ENCODE assay signal across 1 cellular context in the genomic region with DNA sequence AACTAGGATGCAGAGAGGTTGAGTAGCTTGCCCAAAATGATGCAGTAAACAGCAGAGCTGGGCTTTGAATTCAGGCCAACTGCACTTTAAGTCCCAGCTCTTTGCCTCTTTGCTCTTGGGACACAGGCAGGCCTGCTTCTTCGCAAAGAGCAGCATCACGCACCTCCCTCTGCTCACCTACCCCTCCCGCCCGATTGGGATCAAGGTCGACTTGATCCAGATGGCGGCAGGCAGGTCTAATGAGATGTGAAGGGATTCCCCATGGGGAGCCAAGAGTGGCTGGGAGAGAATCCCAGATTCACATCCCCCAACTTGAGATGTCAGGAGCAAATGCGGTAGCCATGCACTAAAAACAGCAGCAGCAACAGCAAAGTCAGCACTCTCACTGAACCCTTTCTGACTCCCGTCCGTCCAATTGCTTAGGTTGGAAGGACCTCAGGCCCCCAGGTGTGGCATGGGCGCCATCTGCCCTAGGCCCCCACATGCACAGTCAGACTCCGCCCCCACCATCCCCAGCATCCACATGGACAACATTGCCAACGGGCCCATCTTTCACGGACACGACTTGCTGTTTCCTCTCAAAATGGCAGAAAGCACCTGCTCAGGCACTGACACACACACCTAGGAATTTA.
TF ChIP-seq lines count a peak whose summit lies in the region.

No MANE protein-coding gene starts in this region.

TF ChIP-seq in HepG2, 621 proteins besides CTCF, POLR2A, EP300 and RAD21 (continued from another document and continues in another):
- TF ChIP-seq, protein P1, sequence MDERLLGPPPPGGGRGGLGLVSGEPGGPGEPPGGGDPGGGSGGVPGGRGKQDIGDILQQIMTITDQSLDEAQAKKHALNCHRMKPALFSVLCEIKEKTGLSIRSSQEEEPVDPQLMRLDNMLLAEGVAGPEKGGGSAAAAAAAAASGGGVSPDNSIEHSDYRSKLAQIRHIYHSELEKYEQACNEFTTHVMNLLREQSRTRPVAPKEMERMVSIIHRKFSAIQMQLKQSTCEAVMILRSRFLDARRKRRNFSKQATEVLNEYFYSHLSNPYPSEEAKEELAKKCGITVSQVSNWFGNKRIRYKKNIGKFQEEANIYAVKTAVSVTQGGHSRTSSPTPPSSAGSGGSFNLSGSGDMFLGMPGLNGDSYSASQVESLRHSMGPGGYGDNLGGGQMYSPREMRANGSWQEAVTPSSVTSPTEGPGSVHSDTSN (CRISPR knock-in tag; IDR thresholded peaks at IDR 0.05), result no peak
- TF ChIP-seq ARNT (IDR thresholded peaks at IDR 0.05) (no peak), ZNF589 (CRISPR knock-in tag; conservative IDR thresholded peaks at IDR 0.05) (no peak; the same call in 1 of the 2 replicates), SMARCE1 (IDR thresholded peaks at IDR 0.05; ENCODE audit: borderline replicate concordance) (no peak), ZNF292 (CRISPR knock-in tag; IDR thresholded peaks at IDR 0.05; ENCODE audit: borderline replicate concordance, low read depth) (peak; percentile 52; the same call in 1 of the 2 replicates), HOXA3 (CRISPR knock-in tag; IDR thresholded peaks at IDR 0.05) (0 out of 2 replicates have a peak, but pooled peaks have one; percentile 14), ZNF251 (CRISPR knock-in tag; IDR thresholded peaks at IDR 0.05) (no peak), PLRG1 (conservative IDR thresholded peaks at IDR 0.05) (no peak), FOXO1 (CRISPR knock-in tag; IDR thresholded peaks at IDR 0.05) (no peak), ELF1 (CRISPR knock-in tag; IDR thresholded peaks at IDR 0.05) (no peak), MEIS2 (CRISPR knock-in tag; IDR thresholded peaks at IDR 0.05) (no peak), CREB1 (IDR thresholded peaks at IDR 0.05) (no peak), CREB1 (CRISPR knock-in tag; IDR thresholded peaks at IDR 0.05) (no peak), ZNF547 (CRISPR knock-in tag; IDR thresholded peaks at IDR 0.05) (no peak), PAWR (CRISPR knock-in tag; IDR thresholded peaks at IDR 0.05; ENCODE audit: borderline replicate concordance) (no peak), MEF2D (CRISPR knock-in tag; IDR thresholded peaks at IDR 0.05) (no peak), HNF4A (CRISPR knock-in tag; IDR thresholded peaks at IDR 0.05) (peak; percentile 51), NFRKB (IDR thresholded peaks at IDR 0.05) (no peak)
- TF ChIP-seq, protein P2, sequence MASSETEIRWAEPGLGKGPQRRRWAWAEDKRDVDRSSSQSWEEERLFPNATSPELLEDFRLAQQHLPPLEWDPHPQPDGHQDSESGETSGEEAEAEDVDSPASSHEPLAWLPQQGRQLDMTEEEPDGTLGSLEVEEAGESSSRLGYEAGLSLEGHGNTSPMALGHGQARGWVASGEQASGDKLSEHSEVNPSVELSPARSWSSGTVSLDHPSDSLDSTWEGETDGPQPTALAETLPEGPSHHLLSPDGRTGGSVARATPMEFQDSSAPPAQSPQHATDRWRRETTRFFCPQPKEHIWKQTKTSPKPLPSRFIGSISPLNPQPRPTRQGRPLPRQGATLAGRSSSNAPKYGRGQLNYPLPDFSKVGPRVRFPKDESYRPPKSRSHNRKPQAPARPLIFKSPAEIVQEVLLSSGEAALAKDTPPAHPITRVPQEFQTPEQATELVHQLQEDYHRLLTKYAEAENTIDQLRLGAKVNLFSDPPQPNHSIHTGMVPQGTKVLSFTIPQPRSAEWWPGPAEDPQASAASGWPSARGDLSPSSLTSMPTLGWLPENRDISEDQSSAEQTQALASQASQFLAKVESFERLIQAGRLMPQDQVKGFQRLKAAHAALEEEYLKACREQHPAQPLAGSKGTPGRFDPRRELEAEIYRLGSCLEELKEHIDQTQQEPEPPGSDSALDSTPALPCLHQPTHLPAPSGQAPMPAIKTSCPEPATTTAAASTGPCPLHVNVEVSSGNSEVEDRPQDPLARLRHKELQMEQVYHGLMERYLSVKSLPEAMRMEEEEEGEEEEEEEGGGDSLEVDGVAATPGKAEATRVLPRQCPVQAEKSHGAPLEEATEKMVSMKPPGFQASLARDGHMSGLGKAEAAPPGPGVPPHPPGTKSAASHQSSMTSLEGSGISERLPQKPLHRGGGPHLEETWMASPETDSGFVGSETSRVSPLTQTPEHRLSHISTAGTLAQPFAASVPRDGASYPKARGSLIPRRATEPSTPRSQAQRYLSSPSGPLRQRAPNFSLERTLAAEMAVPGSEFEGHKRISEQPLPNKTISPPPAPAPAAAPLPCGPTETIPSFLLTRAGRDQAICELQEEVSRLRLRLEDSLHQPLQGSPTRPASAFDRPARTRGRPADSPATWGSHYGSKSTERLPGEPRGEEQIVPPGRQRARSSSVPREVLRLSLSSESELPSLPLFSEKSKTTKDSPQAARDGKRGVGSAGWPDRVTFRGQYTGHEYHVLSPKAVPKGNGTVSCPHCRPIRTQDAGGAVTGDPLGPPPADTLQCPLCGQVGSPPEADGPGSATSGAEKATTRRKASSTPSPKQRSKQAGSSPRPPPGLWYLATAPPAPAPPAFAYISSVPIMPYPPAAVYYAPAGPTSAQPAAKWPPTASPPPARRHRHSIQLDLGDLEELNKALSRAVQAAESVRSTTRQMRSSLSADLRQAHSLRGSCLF (CRISPR knock-in tag; IDR thresholded peaks at IDR 0.05; ENCODE audit: borderline replicate concordance), result no peak
- TF ChIP-seq, protein P3, sequence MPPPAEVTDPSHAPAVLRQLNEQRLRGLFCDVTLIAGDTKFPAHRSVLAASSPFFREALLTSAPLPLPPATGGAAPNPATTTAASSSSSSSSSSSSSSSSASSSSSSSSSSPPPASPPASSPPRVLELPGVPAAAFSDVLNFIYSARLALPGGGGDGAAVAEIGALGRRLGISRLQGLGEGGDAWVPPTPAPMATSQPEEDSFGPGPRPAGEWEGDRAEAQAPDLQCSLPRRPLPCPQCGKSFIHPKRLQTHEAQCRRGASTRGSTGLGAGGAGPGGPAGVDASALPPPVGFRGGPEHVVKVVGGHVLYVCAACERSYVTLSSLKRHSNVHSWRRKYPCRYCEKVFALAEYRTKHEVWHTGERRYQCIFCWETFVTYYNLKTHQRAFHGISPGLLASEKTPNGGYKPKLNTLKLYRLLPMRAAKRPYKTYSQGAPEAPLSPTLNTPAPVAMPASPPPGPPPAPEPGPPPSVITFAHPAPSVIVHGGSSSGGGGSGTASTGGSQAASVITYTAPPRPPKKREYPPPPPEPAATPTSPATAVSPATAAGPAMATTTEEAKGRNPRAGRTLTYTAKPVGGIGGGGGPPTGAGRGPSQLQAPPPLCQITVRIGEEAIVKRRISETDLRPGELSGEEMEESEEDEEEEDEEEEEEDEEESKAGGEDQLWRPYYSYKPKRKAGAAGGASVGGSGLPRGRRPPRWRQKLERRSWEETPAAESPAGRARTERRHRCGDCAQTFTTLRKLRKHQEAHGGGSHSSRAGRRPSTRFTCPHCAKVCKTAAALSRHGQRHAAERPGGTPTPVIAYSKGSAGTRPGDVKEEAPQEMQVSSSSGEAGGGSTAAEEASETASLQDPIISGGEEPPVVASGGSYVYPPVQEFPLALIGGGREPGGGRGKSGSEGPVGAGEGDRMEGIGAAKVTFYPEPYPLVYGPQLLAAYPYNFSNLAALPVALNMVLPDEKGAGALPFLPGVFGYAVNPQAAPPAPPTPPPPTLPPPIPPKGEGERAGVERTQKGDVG (CRISPR knock-in tag; IDR thresholded peaks at IDR 0.05; ENCODE audit: borderline replicate concordance), result 0 out of 2 replicates have a peak, but pooled peaks have one; percentile 35
- TF ChIP-seq, protein P4, sequence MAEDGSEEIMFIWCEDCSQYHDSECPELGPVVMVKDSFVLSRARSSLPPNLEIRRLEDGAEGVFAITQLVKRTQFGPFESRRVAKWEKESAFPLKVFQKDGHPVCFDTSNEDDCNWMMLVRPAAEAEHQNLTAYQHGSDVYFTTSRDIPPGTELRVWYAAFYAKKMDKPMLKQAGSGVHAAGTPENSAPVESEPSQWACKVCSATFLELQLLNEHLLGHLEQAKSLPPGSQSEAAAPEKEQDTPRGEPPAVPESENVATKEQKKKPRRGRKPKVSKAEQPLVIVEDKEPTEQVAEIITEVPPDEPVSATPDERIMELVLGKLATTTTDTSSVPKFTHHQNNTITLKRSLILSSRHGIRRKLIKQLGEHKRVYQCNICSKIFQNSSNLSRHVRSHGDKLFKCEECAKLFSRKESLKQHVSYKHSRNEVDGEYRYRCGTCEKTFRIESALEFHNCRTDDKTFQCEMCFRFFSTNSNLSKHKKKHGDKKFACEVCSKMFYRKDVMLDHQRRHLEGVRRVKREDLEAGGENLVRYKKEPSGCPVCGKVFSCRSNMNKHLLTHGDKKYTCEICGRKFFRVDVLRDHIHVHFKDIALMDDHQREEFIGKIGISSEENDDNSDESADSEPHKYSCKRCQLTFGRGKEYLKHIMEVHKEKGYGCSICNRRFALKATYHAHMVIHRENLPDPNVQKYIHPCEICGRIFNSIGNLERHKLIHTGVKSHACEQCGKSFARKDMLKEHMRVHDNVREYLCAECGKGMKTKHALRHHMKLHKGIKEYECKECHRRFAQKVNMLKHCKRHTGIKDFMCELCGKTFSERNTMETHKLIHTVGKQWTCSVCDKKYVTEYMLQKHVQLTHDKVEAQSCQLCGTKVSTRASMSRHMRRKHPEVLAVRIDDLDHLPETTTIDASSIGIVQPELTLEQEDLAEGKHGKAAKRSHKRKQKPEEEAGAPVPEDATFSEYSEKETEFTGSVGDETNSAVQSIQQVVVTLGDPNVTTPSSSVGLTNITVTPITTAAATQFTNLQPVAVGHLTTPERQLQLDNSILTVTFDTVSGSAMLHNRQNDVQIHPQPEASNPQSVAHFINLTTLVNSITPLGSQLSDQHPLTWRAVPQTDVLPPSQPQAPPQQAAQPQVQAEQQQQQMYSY (CRISPR knock-in tag; IDR thresholded peaks at IDR 0.05), result no peak
- TF ChIP-seq, protein P5, sequence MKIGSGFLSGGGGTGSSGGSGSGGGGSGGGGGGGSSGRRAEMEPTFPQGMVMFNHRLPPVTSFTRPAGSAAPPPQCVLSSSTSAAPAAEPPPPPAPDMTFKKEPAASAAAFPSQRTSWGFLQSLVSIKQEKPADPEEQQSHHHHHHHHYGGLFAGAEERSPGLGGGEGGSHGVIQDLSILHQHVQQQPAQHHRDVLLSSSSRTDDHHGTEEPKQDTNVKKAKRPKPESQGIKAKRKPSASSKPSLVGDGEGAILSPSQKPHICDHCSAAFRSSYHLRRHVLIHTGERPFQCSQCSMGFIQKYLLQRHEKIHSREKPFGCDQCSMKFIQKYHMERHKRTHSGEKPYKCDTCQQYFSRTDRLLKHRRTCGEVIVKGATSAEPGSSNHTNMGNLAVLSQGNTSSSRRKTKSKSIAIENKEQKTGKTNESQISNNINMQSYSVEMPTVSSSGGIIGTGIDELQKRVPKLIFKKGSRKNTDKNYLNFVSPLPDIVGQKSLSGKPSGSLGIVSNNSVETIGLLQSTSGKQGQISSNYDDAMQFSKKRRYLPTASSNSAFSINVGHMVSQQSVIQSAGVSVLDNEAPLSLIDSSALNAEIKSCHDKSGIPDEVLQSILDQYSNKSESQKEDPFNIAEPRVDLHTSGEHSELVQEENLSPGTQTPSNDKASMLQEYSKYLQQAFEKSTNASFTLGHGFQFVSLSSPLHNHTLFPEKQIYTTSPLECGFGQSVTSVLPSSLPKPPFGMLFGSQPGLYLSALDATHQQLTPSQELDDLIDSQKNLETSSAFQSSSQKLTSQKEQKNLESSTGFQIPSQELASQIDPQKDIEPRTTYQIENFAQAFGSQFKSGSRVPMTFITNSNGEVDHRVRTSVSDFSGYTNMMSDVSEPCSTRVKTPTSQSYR (CRISPR knock-in tag; IDR thresholded peaks at IDR 0.05; ENCODE audit: borderline replicate concordance), result peak; percentile 17; the same call in 1 of the 2 replicates
- TF ChIP-seq, protein P6, sequence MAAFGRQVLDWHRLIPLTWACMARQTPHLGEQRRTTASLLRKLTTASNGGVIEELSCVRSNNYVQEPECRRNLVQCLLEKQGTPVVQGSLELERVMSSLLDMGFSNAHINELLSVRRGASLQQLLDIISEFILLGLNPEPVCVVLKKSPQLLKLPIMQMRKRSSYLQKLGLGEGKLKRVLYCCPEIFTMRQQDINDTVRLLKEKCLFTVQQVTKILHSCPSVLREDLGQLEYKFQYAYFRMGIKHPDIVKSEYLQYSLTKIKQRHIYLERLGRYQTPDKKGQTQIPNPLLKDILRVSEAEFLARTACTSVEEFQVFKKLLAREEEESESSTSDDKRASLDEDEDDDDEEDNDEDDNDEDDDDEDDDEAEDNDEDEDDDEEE (CRISPR knock-in tag; IDR thresholded peaks at IDR 0.05), result no peak
- TF ChIP-seq, protein P7, sequence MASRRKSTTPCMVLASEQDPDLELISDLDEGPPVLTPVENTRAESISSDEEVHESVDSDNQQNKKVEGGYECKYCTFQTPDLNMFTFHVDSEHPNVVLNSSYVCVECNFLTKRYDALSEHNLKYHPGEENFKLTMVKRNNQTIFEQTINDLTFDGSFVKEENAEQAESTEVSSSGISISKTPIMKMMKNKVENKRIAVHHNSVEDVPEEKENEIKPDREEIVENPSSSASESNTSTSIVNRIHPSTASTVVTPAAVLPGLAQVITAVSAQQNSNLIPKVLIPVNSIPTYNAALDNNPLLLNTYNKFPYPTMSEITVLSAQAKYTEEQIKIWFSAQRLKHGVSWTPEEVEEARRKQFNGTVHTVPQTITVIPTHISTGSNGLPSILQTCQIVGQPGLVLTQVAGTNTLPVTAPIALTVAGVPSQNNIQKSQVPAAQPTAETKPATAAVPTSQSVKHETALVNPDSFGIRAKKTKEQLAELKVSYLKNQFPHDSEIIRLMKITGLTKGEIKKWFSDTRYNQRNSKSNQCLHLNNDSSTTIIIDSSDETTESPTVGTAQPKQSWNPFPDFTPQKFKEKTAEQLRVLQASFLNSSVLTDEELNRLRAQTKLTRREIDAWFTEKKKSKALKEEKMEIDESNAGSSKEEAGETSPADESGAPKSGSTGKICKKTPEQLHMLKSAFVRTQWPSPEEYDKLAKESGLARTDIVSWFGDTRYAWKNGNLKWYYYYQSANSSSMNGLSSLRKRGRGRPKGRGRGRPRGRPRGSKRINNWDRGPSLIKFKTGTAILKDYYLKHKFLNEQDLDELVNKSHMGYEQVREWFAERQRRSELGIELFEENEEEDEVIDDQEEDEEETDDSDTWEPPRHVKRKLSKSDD (CRISPR knock-in tag; IDR thresholded peaks at IDR 0.05; ENCODE audit: low read depth), result no peak
- TF ChIP-seq, protein P8, sequence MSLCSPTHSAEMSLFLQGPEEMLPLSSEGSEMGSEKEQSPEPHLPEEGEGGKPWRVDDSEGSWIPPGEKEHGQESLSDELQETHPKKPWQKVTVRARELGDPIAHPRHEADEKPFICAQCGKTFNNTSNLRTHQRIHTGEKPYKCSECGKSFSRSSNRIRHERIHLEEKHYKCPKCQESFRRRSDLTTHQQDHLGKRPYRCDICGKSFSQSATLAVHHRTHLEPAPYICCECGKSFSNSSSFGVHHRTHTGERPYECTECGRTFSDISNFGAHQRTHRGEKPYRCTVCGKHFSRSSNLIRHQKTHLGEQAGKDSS (CRISPR knock-in tag; IDR thresholded peaks at IDR 0.05; ENCODE audit: borderline replicate concordance, low read depth), result peak; percentile 57; the same call in 1 of the 2 replicates
- TF ChIP-seq, protein P9, sequence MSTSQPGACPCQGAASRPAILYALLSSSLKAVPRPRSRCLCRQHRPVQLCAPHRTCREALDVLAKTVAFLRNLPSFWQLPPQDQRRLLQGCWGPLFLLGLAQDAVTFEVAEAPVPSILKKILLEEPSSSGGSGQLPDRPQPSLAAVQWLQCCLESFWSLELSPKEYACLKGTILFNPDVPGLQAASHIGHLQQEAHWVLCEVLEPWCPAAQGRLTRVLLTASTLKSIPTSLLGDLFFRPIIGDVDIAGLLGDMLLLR (CRISPR knock-in tag; IDR thresholded peaks at IDR 0.05), result peak; percentile 29; the same call in 1 of the 2 replicates
